Comparison of ENCODE assay signal across 1 cellular context in the genomic region with DNA sequence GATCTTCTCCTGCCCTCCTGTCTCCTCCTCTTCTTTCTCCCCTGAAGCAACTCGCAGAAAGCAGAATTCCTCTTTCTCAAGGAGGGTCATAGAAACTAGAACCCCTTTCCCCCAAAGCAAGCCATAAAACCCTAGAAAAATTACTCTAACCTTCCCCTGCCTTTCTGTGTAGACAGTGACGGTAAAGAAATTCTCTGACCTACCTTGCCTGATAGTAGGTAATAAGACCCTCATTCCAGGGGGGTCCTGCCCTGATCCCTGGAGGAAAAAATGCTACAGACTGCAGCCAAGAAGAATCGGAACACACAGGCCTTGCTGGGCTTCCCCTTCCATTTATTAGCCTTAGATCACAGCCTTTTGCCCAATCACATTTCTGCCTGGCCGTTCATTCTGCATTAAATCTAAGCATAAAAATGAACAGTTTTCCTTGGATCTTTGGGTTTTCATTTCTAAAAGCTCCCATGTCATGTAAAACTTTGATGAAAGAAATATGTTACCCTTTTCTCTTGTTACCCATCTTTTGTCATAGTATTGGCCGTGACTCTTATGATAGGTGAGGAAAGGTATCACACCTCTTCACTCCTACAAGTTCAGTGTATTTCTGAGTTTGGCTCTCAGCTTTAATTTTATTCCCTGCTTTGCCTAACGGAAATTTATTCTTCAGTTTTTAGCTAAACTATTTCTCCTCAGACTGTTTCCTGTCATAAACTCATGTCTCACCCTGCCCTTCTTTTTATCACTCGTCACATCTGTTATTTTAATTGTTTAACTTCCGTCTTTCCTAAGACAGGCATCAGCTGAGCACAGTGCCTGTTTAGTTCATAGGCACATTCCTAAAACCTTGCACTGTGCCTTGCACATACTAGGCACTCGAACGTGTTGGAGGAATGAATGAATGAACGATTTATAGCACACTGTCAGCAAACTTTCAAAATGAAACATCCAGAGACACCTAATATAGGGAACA.
TF ChIP-seq lines count a peak whose summit lies in the region.

No MANE protein-coding gene starts in this region.

TF ChIP-seq in GM12878, 131 proteins besides CTCF, POLR2A, EP300 and RAD21 (continues in another document):
- TF ChIP-seq SMAD5 (IDR thresholded peaks at IDR 0.05; ENCODE audit: low read depth) (no peak; the same call in 1 of the 2 replicates), SUPT20H (IDR thresholded peaks at IDR 0.05; ENCODE audit: borderline replicate concordance, control insufficient read depth, low read depth, low read length) (no peak), CBX5 (IDR thresholded peaks at IDR 0.05; ENCODE audit: low read depth) (0 out of 2 replicates have a peak, but pooled peaks have one; percentile 6), FOXM1 (IDR thresholded peaks at IDR 0.05; ENCODE audit: low read depth, low read length) (peak; percentile 64), TAF1 (IDR thresholded peaks at IDR 0.05; ENCODE audit: borderline replicate concordance, low read depth, low read length) (0 out of 2 replicates have a peak, but pooled peaks have one; percentile 12), POU2F2 (IDR thresholded peaks at IDR 0.05; ENCODE audit: borderline replicate concordance, low read depth, low read length) (peak; percentile 20; the same call in 2 of the 3 replicates), PAX5 (IDR thresholded peaks at IDR 0.05; ENCODE audit: borderline replicate concordance, low read depth, low read length) (peak; percentile 60; the same call in 1 of the 2 replicates), GABPA (IDR thresholded peaks at IDR 0.05; ENCODE audit: low read depth) (peak; percentile 25; the same call in 1 of the 2 replicates), POLR2AphosphoS5 (IDR thresholded peaks at IDR 0.05; ENCODE audit: low read length) (peak; percentile 80; the same call in 1 of the 2 replicates), MTA3 (IDR thresholded peaks at IDR 0.05; ENCODE audit: borderline replicate concordance, low read length) (peak; percentile 98), CEBPB (IDR thresholded peaks at IDR 0.05; ENCODE audit: borderline replicate concordance in 1 of 2, low read depth in 2 of 2, low read length in 2 of 2) (0 out of 4 replicates have a peak, but pooled peaks of 1 of the 2 experiments have one; percentile 63), ATF7 (IDR thresholded peaks at IDR 0.05; ENCODE audit: low read depth) (no peak), POLR2AphosphoS2 (IDR thresholded peaks at IDR 0.05; ENCODE audit: low read depth, low read length) (peak; percentile 73; the same call in 1 of the 2 replicates), ZZZ3 (IDR thresholded peaks at IDR 0.05; ENCODE audit: control insufficient read depth, insufficient read length, low read depth) (no peak), TARDBP (IDR thresholded peaks at IDR 0.05; ENCODE audit: borderline replicate concordance) (no peak), SIX5 (IDR thresholded peaks at IDR 0.05; ENCODE audit: low read depth, low read length, severe bottlenecking) (no peak), IKZF1 (conservative IDR thresholded peaks at IDR 0.05) (no peak), CBFB (IDR thresholded peaks at IDR 0.05; ENCODE audit: low read depth) (peak; percentile 60), CHD2 (IDR thresholded peaks at IDR 0.05; ENCODE audit: borderline replicate concordance, low read depth, low read length) (no peak), CHD1 (IDR thresholded peaks at IDR 0.05; ENCODE audit: low read depth, low read length) (no peak)
- TF ChIP-seq, protein P1, sequence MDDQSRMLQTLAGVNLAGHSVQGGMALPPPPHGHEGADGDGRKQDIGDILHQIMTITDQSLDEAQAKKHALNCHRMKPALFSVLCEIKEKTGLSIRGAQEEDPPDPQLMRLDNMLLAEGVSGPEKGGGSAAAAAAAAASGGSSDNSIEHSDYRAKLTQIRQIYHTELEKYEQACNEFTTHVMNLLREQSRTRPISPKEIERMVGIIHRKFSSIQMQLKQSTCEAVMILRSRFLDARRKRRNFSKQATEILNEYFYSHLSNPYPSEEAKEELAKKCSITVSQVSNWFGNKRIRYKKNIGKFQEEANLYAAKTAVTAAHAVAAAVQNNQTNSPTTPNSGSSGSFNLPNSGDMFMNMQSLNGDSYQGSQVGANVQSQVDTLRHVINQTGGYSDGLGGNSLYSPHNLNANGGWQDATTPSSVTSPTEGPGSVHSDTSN (IDR thresholded peaks at IDR 0.05; ENCODE audit: insufficient replicate concordance, low read depth, low read length), result no peak
- TF ChIP-seq, protein P2, sequence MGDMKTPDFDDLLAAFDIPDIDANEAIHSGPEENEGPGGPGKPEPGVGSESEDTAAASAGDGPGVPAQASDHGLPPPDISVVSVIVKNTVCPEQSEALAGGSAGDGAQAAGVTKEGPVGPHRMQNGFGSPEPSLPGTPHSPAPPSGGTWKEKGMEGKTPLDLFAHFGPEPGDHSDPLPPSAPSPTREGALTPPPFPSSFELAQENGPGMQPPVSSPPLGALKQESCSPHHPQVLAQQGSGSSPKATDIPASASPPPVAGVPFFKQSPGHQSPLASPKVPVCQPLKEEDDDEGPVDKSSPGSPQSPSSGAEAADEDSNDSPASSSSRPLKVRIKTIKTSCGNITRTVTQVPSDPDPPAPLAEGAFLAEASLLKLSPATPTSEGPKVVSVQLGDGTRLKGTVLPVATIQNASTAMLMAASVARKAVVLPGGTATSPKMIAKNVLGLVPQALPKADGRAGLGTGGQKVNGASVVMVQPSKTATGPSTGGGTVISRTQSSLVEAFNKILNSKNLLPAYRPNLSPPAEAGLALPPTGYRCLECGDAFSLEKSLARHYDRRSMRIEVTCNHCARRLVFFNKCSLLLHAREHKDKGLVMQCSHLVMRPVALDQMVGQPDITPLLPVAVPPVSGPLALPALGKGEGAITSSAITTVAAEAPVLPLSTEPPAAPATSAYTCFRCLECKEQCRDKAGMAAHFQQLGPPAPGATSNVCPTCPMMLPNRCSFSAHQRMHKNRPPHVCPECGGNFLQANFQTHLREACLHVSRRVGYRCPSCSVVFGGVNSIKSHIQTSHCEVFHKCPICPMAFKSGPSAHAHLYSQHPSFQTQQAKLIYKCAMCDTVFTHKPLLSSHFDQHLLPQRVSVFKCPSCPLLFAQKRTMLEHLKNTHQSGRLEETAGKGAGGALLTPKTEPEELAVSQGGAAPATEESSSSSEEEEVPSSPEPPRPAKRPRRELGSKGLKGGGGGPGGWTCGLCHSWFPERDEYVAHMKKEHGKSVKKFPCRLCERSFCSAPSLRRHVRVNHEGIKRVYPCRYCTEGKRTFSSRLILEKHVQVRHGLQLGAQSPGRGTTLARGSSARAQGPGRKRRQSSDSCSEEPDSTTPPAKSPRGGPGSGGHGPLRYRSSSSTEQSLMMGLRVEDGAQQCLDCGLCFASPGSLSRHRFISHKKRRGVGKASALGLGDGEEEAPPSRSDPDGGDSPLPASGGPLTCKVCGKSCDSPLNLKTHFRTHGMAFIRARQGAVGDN (IDR thresholded peaks at IDR 0.05), result no peak
- TF ChIP-seq, protein P3, sequence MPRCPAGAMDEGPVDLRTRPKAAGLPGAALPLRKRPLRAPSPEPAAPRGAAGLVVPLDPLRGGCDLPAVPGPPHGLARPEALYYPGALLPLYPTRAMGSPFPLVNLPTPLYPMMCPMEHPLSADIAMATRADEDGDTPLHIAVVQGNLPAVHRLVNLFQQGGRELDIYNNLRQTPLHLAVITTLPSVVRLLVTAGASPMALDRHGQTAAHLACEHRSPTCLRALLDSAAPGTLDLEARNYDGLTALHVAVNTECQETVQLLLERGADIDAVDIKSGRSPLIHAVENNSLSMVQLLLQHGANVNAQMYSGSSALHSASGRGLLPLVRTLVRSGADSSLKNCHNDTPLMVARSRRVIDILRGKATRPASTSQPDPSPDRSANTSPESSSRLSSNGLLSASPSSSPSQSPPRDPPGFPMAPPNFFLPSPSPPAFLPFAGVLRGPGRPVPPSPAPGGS (IDR thresholded peaks at IDR 0.05; ENCODE audit: borderline replicate concordance, insufficient read depth, low read depth, low read length, poor library complexity, severe bottlenecking), result peak; percentile 88
- TF ChIP-seq, protein P4, sequence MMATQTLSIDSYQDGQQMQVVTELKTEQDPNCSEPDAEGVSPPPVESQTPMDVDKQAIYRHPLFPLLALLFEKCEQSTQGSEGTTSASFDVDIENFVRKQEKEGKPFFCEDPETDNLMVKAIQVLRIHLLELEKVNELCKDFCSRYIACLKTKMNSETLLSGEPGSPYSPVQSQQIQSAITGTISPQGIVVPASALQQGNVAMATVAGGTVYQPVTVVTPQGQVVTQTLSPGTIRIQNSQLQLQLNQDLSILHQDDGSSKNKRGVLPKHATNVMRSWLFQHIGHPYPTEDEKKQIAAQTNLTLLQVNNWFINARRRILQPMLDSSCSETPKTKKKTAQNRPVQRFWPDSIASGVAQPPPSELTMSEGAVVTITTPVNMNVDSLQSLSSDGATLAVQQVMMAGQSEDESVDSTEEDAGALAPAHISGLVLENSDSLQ (IDR thresholded peaks at IDR 0.05), result no peak
- TF ChIP-seq, protein P5, sequence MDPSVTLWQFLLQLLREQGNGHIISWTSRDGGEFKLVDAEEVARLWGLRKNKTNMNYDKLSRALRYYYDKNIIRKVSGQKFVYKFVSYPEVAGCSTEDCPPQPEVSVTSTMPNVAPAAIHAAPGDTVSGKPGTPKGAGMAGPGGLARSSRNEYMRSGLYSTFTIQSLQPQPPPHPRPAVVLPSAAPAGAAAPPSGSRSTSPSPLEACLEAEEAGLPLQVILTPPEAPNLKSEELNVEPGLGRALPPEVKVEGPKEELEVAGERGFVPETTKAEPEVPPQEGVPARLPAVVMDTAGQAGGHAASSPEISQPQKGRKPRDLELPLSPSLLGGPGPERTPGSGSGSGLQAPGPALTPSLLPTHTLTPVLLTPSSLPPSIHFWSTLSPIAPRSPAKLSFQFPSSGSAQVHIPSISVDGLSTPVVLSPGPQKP (IDR thresholded peaks at IDR 0.05; ENCODE audit: low read depth, low read length), result no peak
- TF ChIP-seq, protein P6, sequence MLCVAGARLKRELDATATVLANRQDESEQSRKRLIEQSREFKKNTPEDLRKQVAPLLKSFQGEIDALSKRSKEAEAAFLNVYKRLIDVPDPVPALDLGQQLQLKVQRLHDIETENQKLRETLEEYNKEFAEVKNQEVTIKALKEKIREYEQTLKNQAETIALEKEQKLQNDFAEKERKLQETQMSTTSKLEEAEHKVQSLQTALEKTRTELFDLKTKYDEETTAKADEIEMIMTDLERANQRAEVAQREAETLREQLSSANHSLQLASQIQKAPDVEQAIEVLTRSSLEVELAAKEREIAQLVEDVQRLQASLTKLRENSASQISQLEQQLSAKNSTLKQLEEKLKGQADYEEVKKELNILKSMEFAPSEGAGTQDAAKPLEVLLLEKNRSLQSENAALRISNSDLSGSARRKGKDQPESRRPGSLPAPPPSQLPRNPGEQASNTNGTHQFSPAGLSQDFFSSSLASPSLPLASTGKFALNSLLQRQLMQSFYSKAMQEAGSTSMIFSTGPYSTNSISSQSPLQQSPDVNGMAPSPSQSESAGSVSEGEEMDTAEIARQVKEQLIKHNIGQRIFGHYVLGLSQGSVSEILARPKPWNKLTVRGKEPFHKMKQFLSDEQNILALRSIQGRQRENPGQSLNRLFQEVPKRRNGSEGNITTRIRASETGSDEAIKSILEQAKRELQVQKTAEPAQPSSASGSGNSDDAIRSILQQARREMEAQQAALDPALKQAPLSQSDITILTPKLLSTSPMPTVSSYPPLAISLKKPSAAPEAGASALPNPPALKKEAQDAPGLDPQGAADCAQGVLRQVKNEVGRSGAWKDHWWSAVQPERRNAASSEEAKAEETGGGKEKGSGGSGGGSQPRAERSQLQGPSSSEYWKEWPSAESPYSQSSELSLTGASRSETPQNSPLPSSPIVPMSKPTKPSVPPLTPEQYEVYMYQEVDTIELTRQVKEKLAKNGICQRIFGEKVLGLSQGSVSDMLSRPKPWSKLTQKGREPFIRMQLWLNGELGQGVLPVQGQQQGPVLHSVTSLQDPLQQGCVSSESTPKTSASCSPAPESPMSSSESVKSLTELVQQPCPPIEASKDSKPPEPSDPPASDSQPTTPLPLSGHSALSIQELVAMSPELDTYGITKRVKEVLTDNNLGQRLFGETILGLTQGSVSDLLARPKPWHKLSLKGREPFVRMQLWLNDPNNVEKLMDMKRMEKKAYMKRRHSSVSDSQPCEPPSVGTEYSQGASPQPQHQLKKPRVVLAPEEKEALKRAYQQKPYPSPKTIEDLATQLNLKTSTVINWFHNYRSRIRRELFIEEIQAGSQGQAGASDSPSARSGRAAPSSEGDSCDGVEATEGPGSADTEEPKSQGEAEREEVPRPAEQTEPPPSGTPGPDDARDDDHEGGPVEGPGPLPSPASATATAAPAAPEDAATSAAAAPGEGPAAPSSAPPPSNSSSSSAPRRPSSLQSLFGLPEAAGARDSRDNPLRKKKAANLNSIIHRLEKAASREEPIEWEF (IDR thresholded peaks at IDR 0.05; ENCODE audit: insufficient replicate concordance, low read depth, low read length), result no peak
- TF ChIP-seq, protein P7, sequence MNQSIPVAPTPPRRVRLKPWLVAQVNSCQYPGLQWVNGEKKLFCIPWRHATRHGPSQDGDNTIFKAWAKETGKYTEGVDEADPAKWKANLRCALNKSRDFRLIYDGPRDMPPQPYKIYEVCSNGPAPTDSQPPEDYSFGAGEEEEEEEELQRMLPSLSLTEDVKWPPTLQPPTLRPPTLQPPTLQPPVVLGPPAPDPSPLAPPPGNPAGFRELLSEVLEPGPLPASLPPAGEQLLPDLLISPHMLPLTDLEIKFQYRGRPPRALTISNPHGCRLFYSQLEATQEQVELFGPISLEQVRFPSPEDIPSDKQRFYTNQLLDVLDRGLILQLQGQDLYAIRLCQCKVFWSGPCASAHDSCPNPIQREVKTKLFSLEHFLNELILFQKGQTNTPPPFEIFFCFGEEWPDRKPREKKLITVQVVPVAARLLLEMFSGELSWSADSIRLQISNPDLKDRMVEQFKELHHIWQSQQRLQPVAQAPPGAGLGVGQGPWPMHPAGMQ (IDR thresholded peaks at IDR 0.05; ENCODE audit: borderline replicate concordance), result no peak
- TF ChIP-seq, protein P8, sequence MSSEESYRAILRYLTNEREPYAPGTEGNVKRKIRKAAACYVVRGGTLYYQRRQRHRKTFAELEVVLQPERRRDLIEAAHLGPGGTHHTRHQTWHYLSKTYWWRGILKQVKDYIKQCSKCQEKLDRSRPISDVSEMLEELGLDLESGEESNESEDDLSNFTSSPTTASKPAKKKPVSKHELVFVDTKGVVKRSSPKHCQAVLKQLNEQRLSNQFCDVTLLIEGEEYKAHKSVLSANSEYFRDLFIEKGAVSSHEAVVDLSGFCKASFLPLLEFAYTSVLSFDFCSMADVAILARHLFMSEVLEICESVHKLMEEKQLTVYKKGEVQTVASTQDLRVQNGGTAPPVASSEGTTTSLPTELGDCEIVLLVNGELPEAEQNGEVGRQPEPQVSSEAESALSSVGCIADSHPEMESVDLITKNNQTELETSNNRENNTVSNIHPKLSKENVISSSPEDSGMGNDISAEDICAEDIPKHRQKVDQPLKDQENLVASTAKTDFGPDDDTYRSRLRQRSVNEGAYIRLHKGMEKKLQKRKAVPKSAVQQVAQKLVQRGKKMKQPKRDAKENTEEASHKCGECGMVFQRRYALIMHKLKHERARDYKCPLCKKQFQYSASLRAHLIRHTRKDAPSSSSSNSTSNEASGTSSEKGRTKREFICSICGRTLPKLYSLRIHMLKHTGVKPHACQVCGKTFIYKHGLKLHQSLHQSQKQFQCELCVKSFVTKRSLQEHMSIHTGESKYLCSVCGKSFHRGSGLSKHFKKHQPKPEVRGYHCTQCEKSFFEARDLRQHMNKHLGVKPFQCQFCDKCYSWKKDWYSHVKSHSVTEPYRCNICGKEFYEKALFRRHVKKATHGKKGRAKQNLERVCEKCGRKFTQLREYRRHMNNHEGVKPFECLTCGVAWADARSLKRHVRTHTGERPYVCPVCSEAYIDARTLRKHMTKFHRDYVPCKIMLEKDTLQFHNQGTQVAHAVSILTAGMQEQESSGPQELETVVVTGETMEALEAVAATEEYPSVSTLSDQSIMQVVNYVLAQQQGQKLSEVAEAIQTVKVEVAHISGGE (CRISPR knock-in tag; IDR thresholded peaks at IDR 0.05), result no peak; the same call in 1 of the 2 replicates
- TF ChIP-seq, protein P9, sequence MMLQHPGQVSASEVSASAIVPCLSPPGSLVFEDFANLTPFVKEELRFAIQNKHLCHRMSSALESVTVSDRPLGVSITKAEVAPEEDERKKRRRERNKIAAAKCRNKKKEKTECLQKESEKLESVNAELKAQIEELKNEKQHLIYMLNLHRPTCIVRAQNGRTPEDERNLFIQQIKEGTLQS (IDR thresholded peaks at IDR 0.05; ENCODE audit: borderline replicate concordance, extremely low read depth, low read depth, low read length), result no peak
